Comparison of ENCODE assay signal across 8 cellular contexts in the genomic region with DNA sequence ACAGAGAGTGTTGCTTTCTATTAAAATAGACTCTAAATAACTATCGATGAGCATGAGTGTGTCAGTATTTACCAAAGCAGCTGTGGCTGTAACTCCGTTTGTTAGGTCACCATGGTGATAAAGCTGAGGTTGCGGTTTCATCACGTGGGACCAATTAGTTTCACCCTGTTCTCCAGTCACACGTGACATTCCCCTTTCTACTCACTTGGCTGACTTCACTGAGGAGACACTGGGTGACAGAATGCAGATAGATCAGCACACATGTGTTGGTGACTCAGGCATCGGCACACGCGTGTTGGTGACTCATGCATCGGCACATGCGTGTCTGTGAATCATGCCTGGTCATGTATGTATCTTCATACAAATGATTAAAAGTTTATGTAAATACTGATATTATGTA.
DNase-seq lines count a peak whose midpoint lies in the region; ATAC-seq and TF ChIP-seq lines count a peak whose summit lies in the region.

No MANE protein-coding gene starts in this region.

- no peak for TF ChIP-seq CTCF in BE2C (IDR thresholded peaks at IDR 0.05; ENCODE audit: low read depth, low read length)
- no peak for TF ChIP-seq CTCF in HFF-Myc (IDR thresholded peaks at IDR 0.05; ENCODE audit: low read depth, low read length, missing control alignments)
- TF ChIP-seq CTCF in heart left ventricle (IDR thresholded peaks at IDR 0.05) = no peak
- no peak for TF ChIP-seq CTCF in ascending aorta (IDR thresholded peaks at IDR 0.05)

- H3K27me3 ChIP-seq in BE2C = no peaks in the 10 kb centered on the region
- H3K27me3 ChIP-seq in heart left ventricle = no peaks in the 10 kb centered on the region
- H3K27me3 ChIP-seq in aorta (ENCODE audit: control insufficient read depth in 1 of 2, insufficient read depth in 2 of 2, low read length in 1 of 2) = no peaks in the 10 kb centered on the region
- H3K27me3 ChIP-seq in ascending aorta = no peaks in the 10 kb centered on the region

- intact Hi-C loops in heart left ventricle (cut with DNase I) = loop anchor here in 1 of 10 donors (10.0 kb wide), 1 partner anchor 517 kb away; no protein-coding TSS in a partner anchor
- intact Hi-C loops in aorta (cut with DNase I) = no loop called here
- intact Hi-C loops in ascending aorta (cut with DNase I) = no loop called here

- H3K36me3 ChIP-seq in BE2C = no peaks in the 10 kb centered on the region
- no peaks in the 10 kb centered on the region for H3K36me3 ChIP-seq in heart left ventricle
- no peaks in the 10 kb centered on the region for H3K36me3 ChIP-seq in aorta (ENCODE audit: control insufficient read depth in 1 of 2, insufficient read depth in 2 of 2, low read length in 1 of 2)
- H3K36me3 ChIP-seq in ascending aorta = no peaks in the 10 kb centered on the region

- peak overlapping the region in 2 of 12 donors; percentile 25 to 51 for H3K27ac ChIP-seq in heart left ventricle
- no peak overlapping the region for H3K27ac ChIP-seq in aorta (ENCODE audit: low read depth in 1 of 2, low read length in 2 of 2)
- peak overlapping the region in 1 of 2 donors; percentile 58 for H3K27ac ChIP-seq in ascending aorta

- DNase-seq in BE2C = peak; percentile 33
- DNase-seq in HFF-Myc (ENCODE audit: extremely low read depth, low read depth) = peak; percentile 98
- peak; percentile 31 to 35 for DNase-seq in SHP77 (lab: John Stamatoyannopoulos, UW)
- DNase-seq in heart left ventricle = peak in 2 of 5 donors; percentile 41 to 43
- DNase-seq in aorta = no peak
- DNase-seq in ascending aorta (ENCODE audit: low spot score in 2 of 2) = no peak
- DNase-seq in NCI-H226 = no peak
- DNase-seq in stimulated activated CD4-positive, alpha-beta T cell treated with anti-CD3 and anti-CD28 coated beads, Interleukin-1b, Interleukin-23, amount 100 ng/mL, for 48 hours = no peak

- H3K4me1 ChIP-seq in BE2C = no peaks in the 10 kb centered on the region; the same call in 1 of the 2 replicates
- H3K4me1 ChIP-seq in heart left ventricle = peaks cover 0 to 17% (median 2%) of the 10 kb centered on the region in 12 donors
- H3K4me1 ChIP-seq in aorta (ENCODE audit: control insufficient read depth in 1 of 2, insufficient read depth in 2 of 2, low read length in 2 of 2) = peaks cover 0 to 2% of the 10 kb centered on the region in 2 donors
- H3K4me1 ChIP-seq in ascending aorta = peaks cover 0 to 5% of the 10 kb centered on the region in 2 donors

- no peak overlapping the region for H3K4me3 ChIP-seq in BE2C (ENCODE audit: low read depth, low read length)
- no peak overlapping the region for H3K4me3 ChIP-seq in HFF-Myc (replicated peaks; ENCODE audit: low read depth, low read length)
- H3K4me3 ChIP-seq in heart left ventricle = no peak overlapping the region
- no peak overlapping the region for H3K4me3 ChIP-seq in aorta (ENCODE audit: low read length in 2 of 2)
- H3K4me3 ChIP-seq in ascending aorta = no peak overlapping the region

- TF ChIP-seq POLR2A in heart left ventricle (IDR thresholded peaks at IDR 0.05) = no peak

- ATAC-seq in heart left ventricle = peak; percentile 72 to 94 (median 88)
- ATAC-seq in aorta (ENCODE audit: low FRiP score) = peak; percentile 64

- WGBS in heart left ventricle, 4 donors = 63 to 71% (median 68%) methylated on average over 10 of the region's 10 CpGs
- WGBS in aorta, 2 donors = 61% methylated on average over 10 of the region's 10 CpGs

- no peaks in the 10 kb centered on the region for H3K9me3 ChIP-seq in BE2C
- peaks cover 0 to 5% (median 0%) of the 10 kb centered on the region in 12 donors for H3K9me3 ChIP-seq in heart left ventricle
- no peaks in the 10 kb centered on the region for H3K9me3 ChIP-seq in aorta (ENCODE audit: control insufficient read depth, low read length)
- no peaks in the 10 kb centered on the region for H3K9me3 ChIP-seq in ascending aorta

Comparison
In these comparisons a context has a peak if more than half of its experiments do, and no peak if none do; other contexts are left out.
1. DNase-seq: peak in BE2C (single experiment), HFF-Myc (single experiment) and SHP77 (2 of 2); none in aorta (0 of 2), ascending aorta (0 of 2), NCI-H226 (single experiment) and stimulated activated CD4-positive, alpha-beta T cell treated with anti-CD3 and anti-CD28 coated beads, Interleukin-1b, Interleukin-23, amount 100 ng/mL, for 48 hours (single experiment).